Comparison of ENCODE assay signal across 1 cellular context in genomic region chr2:30615926-30616325, GRCh38.
TF ChIP-seq lines count a peak whose summit lies in the region.

No MANE protein-coding gene starts in this region.

TF ChIP-seq in WTC11, 78 proteins besides CTCF, POLR2A, EP300 and RAD21 (continued from another document):
- TF ChIP-seq ZNF281 (CRISPR knock-in tag; IDR thresholded peaks at IDR 0.05) (no peak), CDX4 (CRISPR knock-in tag; IDR thresholded peaks at IDR 0.05; ENCODE audit: borderline replicate concordance) (no peak), AFF4 (CRISPR knock-in tag; IDR thresholded peaks at IDR 0.05; ENCODE audit: borderline replicate concordance) (no peak), ELF4 (CRISPR knock-in tag; IDR thresholded peaks at IDR 0.05; ENCODE audit: low read depth) (no peak), ETV6 (CRISPR knock-in tag; IDR thresholded peaks at IDR 0.05) (no peak)
